In the genomic region with DNA sequence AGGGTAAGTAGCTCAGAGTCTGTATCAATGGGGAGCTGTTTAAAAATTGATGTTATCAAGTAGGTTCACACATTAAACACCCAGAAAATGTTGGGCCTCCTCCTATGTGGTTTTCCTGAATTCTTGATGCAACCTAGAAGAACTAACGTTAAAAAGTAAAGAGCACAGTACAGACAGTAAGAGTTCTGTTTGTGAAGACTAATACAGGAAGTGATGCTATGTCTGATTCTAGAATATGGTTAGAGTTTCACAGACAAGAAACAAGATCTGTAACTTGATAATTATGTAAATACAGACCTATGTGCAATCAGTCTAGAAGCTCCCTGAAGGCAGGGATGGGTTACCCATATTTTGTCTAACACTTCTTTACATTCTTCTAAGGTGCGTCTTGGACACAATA, we compare ENCODE assay signal across 16 cellular contexts.
A peak's percentile ranks its signal among the peaks of the same experiment; 100 is the strongest.
DNase-seq lines count a peak whose midpoint lies in the region; ATAC-seq and TF ChIP-seq lines count a peak whose summit lies in the region.
"Had no signal": no experiment of that assay in that cellular context is flagged by ENCODE, and none has a peak within 500 bp of the region (broad histone marks: within the 10 kb centered on the region; RNA-seq: fewer than 3 reads in every experiment).

No MANE protein-coding gene starts in this region.

- H3K4me3 ChIP-seq in GM12865 (ENCODE audit: low read depth, low read length): no peak overlapping the region
- H3K4me3 ChIP-seq: GM23248, left lung, SK-N-MC, transverse colon had no signal

- H3K36me3 Mint-ChIP-seq in CD4-positive, alpha-beta T cell (ENCODE audit: low read depth): peaks cover 60% of the 10 kb centered on the region
- H3K36me3 Mint-ChIP-seq in T-helper 2 cell treated with Interferon-gamma antibody and Interleukin-4, amounts not matched to agents 5 μg/mL and 100 μg/mL, for 36 hours (ENCODE audit: low read depth): peaks cover 42% of the 10 kb centered on the region
- H3K36me3 Mint-ChIP-seq: brain had no signal

- CTCF ChIA-PET in CD4-positive, alpha-beta T cell (lab: Charles Lee): interaction anchor here (1.0 to 1.6 kb wide), 4 partner anchors 62 to 783 kb away, joined by 3 to 5 read pairs (median 3); no protein-coding TSS in a partner anchor

- in situ Hi-C loops in GM13976 (cut with MboI; ENCODE audit: low sequenced_read_pairs, unreplicated experiment): no loop called here

- intact Hi-C loops in CD4-positive, alpha-beta T cell (cut with DNase I, micrococcal nuclease): loop anchor here (1.0 to 5.0 kb wide), 8 partner anchors 18 to 234 kb away; no protein-coding TSS in a partner anchor

- H3K9me3 Mint-ChIP-seq in CD4-positive, alpha-beta T cell: peaks cover 26% of the 10 kb centered on the region
- peaks cover 60% of the 10 kb centered on the region for H3K9me3 Mint-ChIP-seq in T-helper 2 cell treated with Interferon-gamma antibody and Interleukin-4, amounts not matched to agents 5 μg/mL and 100 μg/mL, for 36 hours
- H3K9me3 Mint-ChIP-seq: brain had no signal

- no peak for TF ChIP-seq CTCF in CD4-positive, alpha-beta T cell (IDR thresholded peaks at IDR 0.05)
- TF ChIP-seq CTCF in GM12865 (IDR thresholded peaks at IDR 0.05; ENCODE audit: insufficient read depth, low read depth, low read length, missing control alignments): no peak
- no peak for TF ChIP-seq CTCF in GM13976 (IDR thresholded peaks at IDR 0.05; ENCODE audit: borderline replicate concordance, control extremely low read depth, extremely low read depth, insufficient read depth, missing control alignments)

- no peaks in the 10 kb centered on the region for H3K27me3 ChIP-seq in CD4-positive, alpha-beta T cell (ENCODE audit: control insufficient read depth, insufficient read depth, low read length)
- H3K27me3 ChIP-seq: left lung, transverse colon had no signal

- peak overlapping the region; percentile 79 for H3K27ac ChIP-seq in CD4-positive, alpha-beta T cell (ENCODE audit: low read depth, low read length)
- H3K27ac ChIP-seq: GM23248, left lung, SK-N-MC, transverse colon had no signal

- H3K27ac Mint-ChIP-seq in CD4-positive, alpha-beta T cell: peak overlapping the region; percentile 90
- peak overlapping the region; percentile 52 for H3K27ac Mint-ChIP-seq in T-helper 2 cell treated with Interferon-gamma antibody and Interleukin-4, amounts not matched to agents 5 μg/mL and 100 μg/mL, for 36 hours
- H3K27ac Mint-ChIP-seq: CD14-positive monocyte had no signal

- ATAC-seq in CD4-positive, alpha-beta T cell (ENCODE audit: poor library complexity): peak; percentile 77
- ATAC-seq in HG02852 (IDR thresholded peaks at IDR 0.05; ENCODE audit: unreplicated experiment) (no peak), GM21529 (IDR thresholded peaks at IDR 0.05; ENCODE audit: unreplicated experiment) (no peak)
- ATAC-seq: left lung had no signal

- peak overlapping the region; percentile 68 for H3K4me3 Mint-ChIP-seq in CD4-positive, alpha-beta T cell
- peak overlapping the region; percentile 5 for H3K4me3 Mint-ChIP-seq in T-helper 2 cell treated with Interferon-gamma antibody and Interleukin-4, amounts not matched to agents 5 μg/mL and 100 μg/mL, for 36 hours
- H3K4me3 Mint-ChIP-seq: brain, CD14-positive monocyte had no signal

- H3K4me1 Mint-ChIP-seq in CD4-positive, alpha-beta T cell (ENCODE audit: low read depth): peaks cover 92% of the 10 kb centered on the region
- H3K4me1 Mint-ChIP-seq in T-helper 2 cell treated with Interferon-gamma antibody and Interleukin-4, amounts not matched to agents 5 μg/mL and 100 μg/mL, for 36 hours (ENCODE audit: low read depth): peaks cover 60% of the 10 kb centered on the region

- H3K9me3 ChIP-seq in CD4-positive, alpha-beta T cell (ENCODE audit: control insufficient read depth, low read length): peaks cover 13% of the 10 kb centered on the region
- H3K9me3 ChIP-seq: left lung, transverse colon had no signal

- peak in 1 of 10 experiments; percentile 33 for DNase-seq in CD4-positive, alpha-beta T cell
- DNase-seq in GM12865 (ENCODE audit: low read depth): peak; percentile 32
- DNase-seq in T-helper 2 cell treated with Interferon-gamma antibody and Interleukin-4, amounts not matched to agents 5 μg/mL and 100 μg/mL, for 36 hours (ENCODE audit: low spot score): no peak
- DNase-seq in iris pigment epithelial cell (ENCODE audit: low read depth): peak; percentile 21
- DNase-seq in GM13976 (ENCODE audit: low spot score): no peak
- DNase-seq: activated effector memory CD4-positive, alpha-beta T cell treated with Interleukin-2 at 50 U/mL for 16 hours; GM23248; left lung; NCI-H1105 treated with DMSO at 0.1 percent for 48 hours; retina; transverse colon had no signal

- POLR2A ChIA-PET in CD4-positive, alpha-beta T cell (lab: Charles Lee): interaction anchor here (0.6 to 2.7 kb wide), 10 partner anchors 28 to 219 kb away, joined by 3 to 19 read pairs (median 5); a partner anchor contains a TSS

- no peaks in the 10 kb centered on the region for H3K27me3 Mint-ChIP-seq in CD4-positive, alpha-beta T cell
- no peaks in the 10 kb centered on the region for H3K27me3 Mint-ChIP-seq in T-helper 2 cell treated with Interferon-gamma antibody and Interleukin-4, amounts not matched to agents 5 μg/mL and 100 μg/mL, for 36 hours (ENCODE audit: low read depth)

Comparison
In these comparisons a context has a peak if more than half of its experiments do, and no peak if none do; other contexts are left out.
1. DNase-seq: peak in GM12865 (single experiment) and iris pigment epithelial cell (single experiment); none in T-helper 2 cell treated with Interferon-gamma antibody and Interleukin-4, amounts not matched to agents 5 μg/mL and 100 μg/mL, for 36 hours (single experiment) and GM13976 (single experiment).